Comparison of ENCODE assay signal across 7 cellular contexts in the genomic region with DNA sequence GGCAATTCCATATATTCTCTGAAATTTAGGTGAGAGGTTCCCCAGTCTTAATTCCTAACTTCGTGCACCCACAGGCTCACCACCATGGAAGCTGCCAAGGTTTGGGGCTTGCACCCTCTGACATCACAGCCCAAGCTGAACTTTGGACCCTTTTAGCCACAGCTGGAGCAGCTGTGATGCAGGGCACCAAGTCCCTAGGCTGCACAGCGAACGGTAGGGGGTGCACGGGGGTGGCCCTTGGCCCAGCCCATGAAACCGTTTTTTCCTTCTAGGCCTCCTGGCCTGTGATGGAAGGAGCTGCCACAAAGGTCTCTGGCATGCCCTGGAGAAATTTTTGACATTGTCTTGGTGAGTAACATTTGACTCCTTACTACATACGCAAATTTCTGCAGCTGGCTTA.
"Had no signal": no experiment of that assay in that cellular context is flagged by ENCODE, and none has a peak within 500 bp of the region (broad histone marks: within the 10 kb centered on the region; RNA-seq: fewer than 3 reads in every experiment).

No MANE protein-coding gene starts in this region.

- FAIRE-seq: HepG2, HTR-8/SVneo had no signal

- ATAC-seq: HepG2 had no signal

- H3K27ac ChIP-seq: HL-60, KMS-11 had no signal

- DNase-seq: IMR-90, KBM-7, KG1 had no signal

- H3K9ac ChIP-seq: KMS-11 had no signal

- H3K4me2 ChIP-seq: KMS-11 had no signal
